ENCODE assay signal across 1 cellular context in the genomic region with DNA sequence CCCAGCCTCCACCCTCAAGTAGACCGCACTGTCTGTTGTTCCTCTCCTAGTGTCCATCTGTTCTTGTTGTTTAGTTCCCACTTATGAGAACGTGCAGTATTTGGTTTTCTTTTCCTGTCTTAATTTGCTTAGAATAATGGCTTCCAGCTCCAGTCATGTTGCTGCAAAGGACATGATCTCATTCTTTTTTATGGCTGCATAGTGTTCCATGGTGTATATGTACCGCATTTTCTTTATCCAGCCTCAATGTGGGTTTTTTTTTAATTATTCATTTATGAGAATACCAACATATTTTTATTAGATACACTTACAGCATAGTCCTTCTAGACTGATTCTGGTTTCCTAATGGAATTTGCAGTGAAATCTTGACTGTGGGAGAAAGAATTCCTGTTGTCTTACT.
TF ChIP-seq lines count a peak whose summit lies in the region.

No MANE protein-coding gene starts in this region.

TF ChIP-seq in GM23338, 12 proteins besides CTCF, POLR2A, EP300 and RAD21:
- no peak for TF ChIP-seq JUNB (IDR thresholded peaks at IDR 0.05; ENCODE audit: unreplicated experiment)
- no peak for TF ChIP-seq ZNF114 (CRISPR knock-in tag; IDR thresholded peaks at IDR 0.05)
- TF ChIP-seq, protein P1, sequence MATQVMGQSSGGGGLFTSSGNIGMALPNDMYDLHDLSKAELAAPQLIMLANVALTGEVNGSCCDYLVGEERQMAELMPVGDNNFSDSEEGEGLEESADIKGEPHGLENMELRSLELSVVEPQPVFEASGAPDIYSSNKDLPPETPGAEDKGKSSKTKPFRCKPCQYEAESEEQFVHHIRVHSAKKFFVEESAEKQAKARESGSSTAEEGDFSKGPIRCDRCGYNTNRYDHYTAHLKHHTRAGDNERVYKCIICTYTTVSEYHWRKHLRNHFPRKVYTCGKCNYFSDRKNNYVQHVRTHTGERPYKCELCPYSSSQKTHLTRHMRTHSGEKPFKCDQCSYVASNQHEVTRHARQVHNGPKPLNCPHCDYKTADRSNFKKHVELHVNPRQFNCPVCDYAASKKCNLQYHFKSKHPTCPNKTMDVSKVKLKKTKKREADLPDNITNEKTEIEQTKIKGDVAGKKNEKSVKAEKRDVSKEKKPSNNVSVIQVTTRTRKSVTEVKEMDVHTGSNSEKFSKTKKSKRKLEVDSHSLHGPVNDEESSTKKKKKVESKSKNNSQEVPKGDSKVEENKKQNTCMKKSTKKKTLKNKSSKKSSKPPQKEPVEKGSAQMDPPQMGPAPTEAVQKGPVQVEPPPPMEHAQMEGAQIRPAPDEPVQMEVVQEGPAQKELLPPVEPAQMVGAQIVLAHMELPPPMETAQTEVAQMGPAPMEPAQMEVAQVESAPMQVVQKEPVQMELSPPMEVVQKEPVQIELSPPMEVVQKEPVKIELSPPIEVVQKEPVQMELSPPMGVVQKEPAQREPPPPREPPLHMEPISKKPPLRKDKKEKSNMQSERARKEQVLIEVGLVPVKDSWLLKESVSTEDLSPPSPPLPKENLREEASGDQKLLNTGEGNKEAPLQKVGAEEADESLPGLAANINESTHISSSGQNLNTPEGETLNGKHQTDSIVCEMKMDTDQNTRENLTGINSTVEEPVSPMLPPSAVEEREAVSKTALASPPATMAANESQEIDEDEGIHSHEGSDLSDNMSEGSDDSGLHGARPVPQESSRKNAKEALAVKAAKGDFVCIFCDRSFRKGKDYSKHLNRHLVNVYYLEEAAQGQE (IDR thresholded peaks at IDR 0.05; ENCODE audit: unreplicated experiment) = no peak
- TF ChIP-seq ZNF331 (CRISPR knock-in tag; IDR thresholded peaks at IDR 0.05; ENCODE audit: low read depth) = no peak
